8 cellular contexts compared by ENCODE assay signal in genomic region chr19:40689339-40690049, GRCh38. TPM values are rescaled to one million over a fixed set of nuclear protein-coding genes. Genes with fewer than 3 reads are reported as not detected.
DNase-seq lines count a peak whose midpoint lies in the region; ATAC-seq and TF ChIP-seq lines count a peak whose summit lies in the region.

No MANE protein-coding gene starts in this region.

- CTCF ChIA-PET in activated CD8-positive, alpha-beta T cell treated with anti-CD3 and anti-CD28 coated beads for 36 hours (lab: Charles Lee), result no interaction called here

- no peaks in the 10 kb centered on the region for H3K4me1 Mint-ChIP-seq in activated T-cell treated with anti-CD3 and anti-CD28 coated beads, Interleukin-2, amount 50 U/mL, for 72 hours (ENCODE audit: low read depth)
- peaks cover 2% of the 10 kb centered on the region for H3K4me1 Mint-ChIP-seq in activated CD8-positive, alpha-beta T cell treated with anti-CD3 and anti-CD28 coated beads for 36 hours (ENCODE audit: low read depth)
- peaks cover 14% of the 10 kb centered on the region for H3K4me1 Mint-ChIP-seq in stimulated activated effector memory CD8-positive, alpha-beta T cell treated with anti-CD3 and anti-CD28 coated beads, Interleukin-12 subunit alpha, Interleukin-12 subunit beta, amount 100 ng/mL, for 72 hours

- intact Hi-C loops in activated CD8-positive, alpha-beta T cell treated with anti-CD3 and anti-CD28 coated beads for 36 hours (cut with micrococcal nuclease), result no loop called here

- peak overlapping the region; percentile 56 to 84 (median 76) for H3K9ac ChIP-seq in subcutaneous abdominal adipose tissue (ENCODE audit: low read length in 5 of 5)

- no peaks in the 10 kb centered on the region for H3K9me3 Mint-ChIP-seq in activated T-cell treated with anti-CD3 and anti-CD28 coated beads, Interleukin-2, amount 50 U/mL, for 72 hours
- H3K9me3 Mint-ChIP-seq in activated CD8-positive, alpha-beta T cell treated with anti-CD3 and anti-CD28 coated beads for 36 hours, result no peaks in the 10 kb centered on the region
- no peaks in the 10 kb centered on the region for H3K9me3 Mint-ChIP-seq in stimulated activated effector memory CD8-positive, alpha-beta T cell treated with anti-CD3 and anti-CD28 coated beads, Interleukin-12 subunit alpha, Interleukin-12 subunit beta, amount 100 ng/mL, for 72 hours

- peaks cover 9 to 47% (median 37%) of the 10 kb centered on the region in 5 donors for H3K4me1 ChIP-seq in subcutaneous abdominal adipose tissue (ENCODE audit: control insufficient read depth in 5 of 5, insufficient read depth in 5 of 5, low read length in 5 of 5)

- no peak for ATAC-seq in activated T-cell treated with anti-CD3 and anti-CD28 coated beads, Interleukin-2, amount 50 U/mL, for 72 hours (replicated peaks in 1 of 2)
- no peak for ATAC-seq in activated CD8-positive, alpha-beta T cell treated with anti-CD3 and anti-CD28 coated beads for 36 hours
- no peak for ATAC-seq in HG03521 (IDR thresholded peaks at IDR 0.05; ENCODE audit: unreplicated experiment)
- ATAC-seq in stimulated activated effector memory CD8-positive, alpha-beta T cell treated with anti-CD3 and anti-CD28 coated beads, Interleukin-12 subunit alpha, Interleukin-12 subunit beta, amount 100 ng/mL, for 72 hours, result no peak

- no peaks in the 10 kb centered on the region for H3K27me3 ChIP-seq in subcutaneous abdominal adipose tissue (ENCODE audit: control insufficient read depth in 5 of 5, insufficient read depth in 4 of 5, low read length in 5 of 5)

- H3K4me3 Mint-ChIP-seq in activated T-cell treated with anti-CD3 and anti-CD28 coated beads, Interleukin-2, amount 50 U/mL, for 72 hours, result peak overlapping the region in 1 of 2 donors; percentile 88
- no peak overlapping the region for H3K4me3 Mint-ChIP-seq in activated CD8-positive, alpha-beta T cell treated with anti-CD3 and anti-CD28 coated beads for 36 hours
- H3K4me3 Mint-ChIP-seq in stimulated activated effector memory CD8-positive, alpha-beta T cell treated with anti-CD3 and anti-CD28 coated beads, Interleukin-12 subunit alpha, Interleukin-12 subunit beta, amount 100 ng/mL, for 72 hours, result no peak overlapping the region

- DNase-seq in activated T-cell treated with anti-CD3 and anti-CD28 coated beads, Interleukin-2, amount 50 U/mL, for 1 hour, result peak; percentile 31
- DNase-seq in activated T-cell treated with anti-CD3 and anti-CD28 coated beads, Interleukin-2, amount 50 U/mL, for 72 hours, result no peak
- peak; percentile 45 for DNase-seq in activated CD8-positive, alpha-beta T cell treated with anti-CD3 and anti-CD28 coated beads for 36 hours
- DNase-seq in Ammon's horn (ENCODE audit: low spot score), result no peak
- DNase-seq in stimulated activated effector memory CD8-positive, alpha-beta T cell treated with anti-CD3 and anti-CD28 coated beads, Interleukin-12 subunit alpha, Interleukin-12 subunit beta, amount 100 ng/mL, for 72 hours (ENCODE audit: low spot score in 2 of 2), result no peak

- peaks cover 6 to 10% of the 10 kb centered on the region in 2 donors for H3K36me3 Mint-ChIP-seq in activated T-cell treated with anti-CD3 and anti-CD28 coated beads, Interleukin-2, amount 50 U/mL, for 72 hours (ENCODE audit: insufficient read depth in 2 of 2)
- peaks cover 9% of the 10 kb centered on the region for H3K36me3 Mint-ChIP-seq in activated CD8-positive, alpha-beta T cell treated with anti-CD3 and anti-CD28 coated beads for 36 hours (ENCODE audit: low read depth)
- peaks cover 6% of the 10 kb centered on the region for H3K36me3 Mint-ChIP-seq in stimulated activated effector memory CD8-positive, alpha-beta T cell treated with anti-CD3 and anti-CD28 coated beads, Interleukin-12 subunit alpha, Interleukin-12 subunit beta, amount 100 ng/mL, for 72 hours

- peaks cover 0 to 50% (median 31%) of the 10 kb centered on the region in 5 donors for H3K36me3 ChIP-seq in subcutaneous abdominal adipose tissue (ENCODE audit: control insufficient read depth in 5 of 5, insufficient read depth in 5 of 5, low read length in 5 of 5)

- no peak for TF ChIP-seq CTCF in activated CD8-positive, alpha-beta T cell treated with anti-CD3 and anti-CD28 coated beads for 36 hours (IDR thresholded peaks at IDR 0.05)

- no peaks in the 10 kb centered on the region for H3K9me3 ChIP-seq in subcutaneous abdominal adipose tissue (ENCODE audit: control insufficient read depth in 5 of 5, low read length in 5 of 5)

- H3K27me3 Mint-ChIP-seq in activated T-cell treated with anti-CD3 and anti-CD28 coated beads, Interleukin-2, amount 50 U/mL, for 72 hours (ENCODE audit: low read depth), result no peaks in the 10 kb centered on the region
- no peaks in the 10 kb centered on the region for H3K27me3 Mint-ChIP-seq in activated CD8-positive, alpha-beta T cell treated with anti-CD3 and anti-CD28 coated beads for 36 hours

- POLR2A ChIA-PET in activated CD8-positive, alpha-beta T cell treated with anti-CD3 and anti-CD28 coated beads for 36 hours (lab: Charles Lee), result no interaction called here

- H3K4me3 ChIP-seq in iPS-11a (ENCODE audit: low read depth, low read length) (peak overlapping the region; percentile 57), subcutaneous abdominal adipose tissue (ENCODE audit: low read depth in 1 of 5, low read length in 5 of 5) (peak overlapping the region; percentile 59 to 90 (median 75))

- peak overlapping the region; percentile 75 for H3K27ac ChIP-seq in subcutaneous abdominal adipose tissue (ENCODE audit: low read depth, low read length)

- no peak overlapping the region for H3K27ac Mint-ChIP-seq in activated T-cell treated with anti-CD3 and anti-CD28 coated beads, Interleukin-2, amount 50 U/mL, for 72 hours
- H3K27ac Mint-ChIP-seq in activated CD8-positive, alpha-beta T cell treated with anti-CD3 and anti-CD28 coated beads for 36 hours, result no peak overlapping the region
- H3K27ac Mint-ChIP-seq in stimulated activated effector memory CD8-positive, alpha-beta T cell treated with anti-CD3 and anti-CD28 coated beads, Interleukin-12 subunit alpha, Interleukin-12 subunit beta, amount 100 ng/mL, for 72 hours, result no peak overlapping the region

RNA-seq across cellular contexts. Expression of gene NUMBL, which starts 1.0 kb away (rescaled TPM):
- 10 to 100 TPM; 16.1 to 18.6 TPM for total RNA-seq in activated T-cell treated with anti-CD3 and anti-CD28 coated beads, Interleukin-2, amount 50 U/mL, for 72 hours
- total RNA-seq in activated CD8-positive, alpha-beta T cell treated with anti-CD3 and anti-CD28 coated beads for 36 hours, result 10 to 100 TPM; 13.7 to 17.7 TPM

RNA-seq across cellular contexts. Expression of gene COQ8B, which starts 27.2 kb away (rescaled TPM):
- total RNA-seq in activated T-cell treated with anti-CD3 and anti-CD28 coated beads, Interleukin-2, amount 50 U/mL, for 72 hours, result 10 to 100 TPM; 45.4 to 58.6 TPM
- total RNA-seq in activated CD8-positive, alpha-beta T cell treated with anti-CD3 and anti-CD28 coated beads for 36 hours, result 10 to 100 TPM; 23.2 to 24.0 TPM

RNA-seq across cellular contexts. Expression of gene ITPKC, which starts 27.4 kb away (rescaled TPM):
- 10 to 100 TPM; 14.4 to 15.1 TPM for total RNA-seq in activated T-cell treated with anti-CD3 and anti-CD28 coated beads, Interleukin-2, amount 50 U/mL, for 72 hours
- 1 to 10 TPM; 4.8 to 5.2 TPM for total RNA-seq in activated CD8-positive, alpha-beta T cell treated with anti-CD3 and anti-CD28 coated beads for 36 hours

Comparison
In these comparisons a context has a peak if more than half of its experiments do, and no peak if none do; other contexts are left out.
1. DNase-seq: peak in activated T-cell treated with anti-CD3 and anti-CD28 coated beads, Interleukin-2, amount 50 U/mL, for 1 hour (single experiment) and activated CD8-positive, alpha-beta T cell treated with anti-CD3 and anti-CD28 coated beads for 36 hours (single experiment); none in activated T-cell treated with anti-CD3 and anti-CD28 coated beads, Interleukin-2, amount 50 U/mL, for 72 hours (0 of 2), Ammon's horn (single experiment) and stimulated activated effector memory CD8-positive, alpha-beta T cell treated with anti-CD3 and anti-CD28 coated beads, Interleukin-12 subunit alpha, Interleukin-12 subunit beta, amount 100 ng/mL, for 72 hours (0 of 2).